In genomic region chr16:79217375-79218011, GRCh38 we compare ENCODE assay signal across 19 cellular contexts.
DNase-seq lines count a peak whose midpoint lies in the region; ATAC-seq and TF ChIP-seq lines count a peak whose summit lies in the region.
"Had no signal": no experiment of that assay in that cellular context is flagged by ENCODE, and none has a peak within 500 bp of the region (broad histone marks: within the 10 kb centered on the region; RNA-seq: fewer than 3 reads in every experiment).

No MANE protein-coding gene starts in this region.

- H3K27me3 ChIP-seq in transverse colon, result no peaks in the 10 kb centered on the region

- no peaks in the 10 kb centered on the region for H3K9me3 ChIP-seq in transverse colon
- H3K9me3 ChIP-seq: psoas muscle had no signal

- peaks cover 31 to 32% of the 10 kb centered on the region in 2 donors for H3K4me1 Mint-ChIP-seq in natural killer cell treated with Interleukin-12 subunit alpha and Interleukin-12 subunit beta and Interleukin-15 and Interleukin-18, amount 100 ng/mL, for 72 hours (ENCODE audit: low read depth in 2 of 2)

- no peak overlapping the region for H3K4me3 ChIP-seq in transverse colon
- H3K4me3 ChIP-seq: psoas muscle had no signal

- intact Hi-C loops in transverse colon (cut with DNase I; ENCODE audit: low total_unique reads), result no loop called here

- no peak for TF ChIP-seq EP300 in transverse colon (IDR thresholded peaks at IDR 0.05; ENCODE audit: low read depth)

- in situ Hi-C loops in transverse colon (cut with MboI; ENCODE audit: low pct_ligation_motif_present in 1 of 4, low pct_unique_long_range_greater_than_20kb in 1 of 4, low sequenced_read_pairs in 3 of 4), result no loop called here

- H3K27ac ChIP-seq in transverse colon, result no peak overlapping the region
- H3K27ac ChIP-seq: psoas muscle had no signal

- peaks cover 4% of the 10 kb centered on the region for H3K9me3 Mint-ChIP-seq in natural killer cell treated with Interleukin-12 subunit alpha and Interleukin-12 subunit beta and Interleukin-15 and Interleukin-18, amount 100 ng/mL, for 72 hours

- peaks cover 0 to 11% (median 7%) of the 10 kb centered on the region in 4 donors for H3K4me1 ChIP-seq in transverse colon
- H3K4me1 ChIP-seq: psoas muscle had no signal

- TF ChIP-seq CTCF in transverse colon (IDR thresholded peaks at IDR 0.05), result no peak

- no peaks in the 10 kb centered on the region for H3K36me3 ChIP-seq in transverse colon

- peak; percentile 63 for ATAC-seq in HG03378 (IDR thresholded peaks at IDR 0.05; ENCODE audit: unreplicated experiment)
- peak; percentile 80 to 86 for ATAC-seq in natural killer cell treated with Interleukin-12 subunit alpha and Interleukin-12 subunit beta and Interleukin-15 and Interleukin-18, amount 100 ng/mL, for 72 hours
- ATAC-seq in GM21529 (IDR thresholded peaks at IDR 0.05; ENCODE audit: unreplicated experiment), result no peak
- ATAC-seq: Panc1, psoas muscle had no signal

- no peak overlapping the region for H3K4me3 Mint-ChIP-seq in natural killer cell treated with Interleukin-12 subunit alpha and Interleukin-12 subunit beta and Interleukin-15 and Interleukin-18, amount 100 ng/mL, for 72 hours
- H3K4me3 Mint-ChIP-seq: dendritic cell treated with granulocyte-macrophage colony-stimulating factor and Interleukin-4, amounts not matched to agents 40 ng/mL and 50 ng/mL, for 4 days; stimulated activated naive CD8-positive, alpha-beta T cell treated with anti-CD3 and anti-CD28 coated beads, Interleukin-15, Interleukin-2, amounts not matched to agents 100 ng/mL and 50 ng/mL, for 24 hours had no signal

- no peaks in the 10 kb centered on the region for H3K36me3 Mint-ChIP-seq in natural killer cell treated with Interleukin-12 subunit alpha and Interleukin-12 subunit beta and Interleukin-15 and Interleukin-18, amount 100 ng/mL, for 72 hours

- DNase-seq in NK-92 treated with Interleukin-12 subunit alpha and Interleukin-12 subunit beta, amount 100 ng/mL, for 24 hours (lab: John Stamatoyannopoulos, UW), result peak; percentile 2
- no peak for DNase-seq in NK-92 (lab: John Stamatoyannopoulos, UW; ENCODE audit: unreplicated experiment)
- peak; percentile 42 to 48 for DNase-seq in activated T-cell treated with anti-CD3 and anti-CD28 coated beads, Interleukin-2, amount 50 U/mL, for 48 hours
- DNase-seq in natural killer cell treated with Interleukin-12 subunit alpha and Interleukin-12 subunit beta and Interleukin-15 and Interleukin-18, amount 100 ng/mL, for 72 hours (ENCODE audit: low spot score), result no peak
- no peak for DNase-seq in stimulated activated naive CD4-positive, alpha-beta T cell treated with Interleukin-2 at 50 U/mL for 16 hours (lab: John Stamatoyannopoulos, UW)
- no peak for DNase-seq in transverse colon
- DNase-seq: amniotic stem cell, GF-D8, H7, hypothalamus, IMR-90, NCI-H1436, NCI-H526, psoas muscle had no signal

- H3K27me3 Mint-ChIP-seq in natural killer cell treated with Interleukin-12 subunit alpha and Interleukin-12 subunit beta and Interleukin-15 and Interleukin-18, amount 100 ng/mL, for 72 hours, result peaks cover 0 to 4% of the 10 kb centered on the region in 2 donors

- WGBS in transverse colon (ENCODE audit: low coverage in 1 of 2), 2 donors, result 81 to 83% methylated on average over 5 to 6 of the region's 6 CpGs

- peak overlapping the region in 1 of 2 donors; percentile 32 for H3K27ac Mint-ChIP-seq in natural killer cell treated with Interleukin-12 subunit alpha and Interleukin-12 subunit beta and Interleukin-15 and Interleukin-18, amount 100 ng/mL, for 72 hours
- H3K27ac Mint-ChIP-seq: dendritic cell treated with granulocyte-macrophage colony-stimulating factor and Interleukin-4, amounts not matched to agents 40 ng/mL and 50 ng/mL, for 4 days; stimulated activated naive CD8-positive, alpha-beta T cell treated with anti-CD3 and anti-CD28 coated beads, Interleukin-15, Interleukin-2, amounts not matched to agents 100 ng/mL and 50 ng/mL, for 24 hours had no signal

- no peak for TF ChIP-seq POLR2A in transverse colon (IDR thresholded peaks at IDR 0.05)

Comparison
In these comparisons a context has a peak if more than half of its experiments do, and no peak if none do; other contexts are left out.
1. DNase-seq: peak in NK-92 treated with Interleukin-12 subunit alpha and Interleukin-12 subunit beta, amount 100 ng/mL, for 24 hours (single experiment) and activated T-cell treated with anti-CD3 and anti-CD28 coated beads, Interleukin-2, amount 50 U/mL, for 48 hours (2 of 2); none in NK-92 (single experiment), natural killer cell treated with Interleukin-12 subunit alpha and Interleukin-12 subunit beta and Interleukin-15 and Interleukin-18, amount 100 ng/mL, for 72 hours (single experiment), stimulated activated naive CD4-positive, alpha-beta T cell treated with Interleukin-2 at 50 U/mL for 16 hours (single experiment) and transverse colon (single experiment).